In the genomic region with DNA sequence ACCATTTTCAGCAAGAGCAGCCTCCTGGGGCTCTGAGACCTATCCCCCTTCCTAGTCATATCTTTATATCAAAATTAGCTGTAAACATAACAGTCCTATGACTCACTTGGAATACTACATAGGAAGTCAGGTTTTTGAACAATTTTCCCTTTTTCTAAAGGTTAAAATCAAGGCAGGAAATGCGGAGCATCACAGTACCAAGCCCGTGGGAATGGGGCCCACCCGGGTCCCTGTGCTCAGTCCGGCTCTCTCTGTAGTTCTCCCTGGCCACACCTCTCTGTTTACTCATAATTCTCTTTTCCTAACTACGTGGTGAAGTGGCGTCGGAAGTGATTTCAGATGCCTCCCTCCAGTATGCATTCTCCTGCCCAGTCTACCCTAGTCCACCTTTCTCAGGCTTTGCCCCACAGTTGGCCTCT, we compare ENCODE assay signal across 11 cellular contexts.
DNase-seq lines count a peak whose midpoint lies in the region; ATAC-seq and TF ChIP-seq lines count a peak whose summit lies in the region.
"Had no signal": no experiment of that assay in that cellular context is flagged by ENCODE, and none has a peak within 500 bp of the region (broad histone marks: within the 10 kb centered on the region; RNA-seq: fewer than 3 reads in every experiment).

No MANE protein-coding gene starts in this region.

- TF ChIP-seq CTCF in breast epithelium (IDR thresholded peaks at IDR 0.05) (no peak), mucosa of descending colon (IDR thresholded peaks at IDR 0.05) (no peak)

- H3K9me3 ChIP-seq in breast epithelium (no peaks in the 10 kb centered on the region), mucosa of descending colon (no peaks in the 10 kb centered on the region)

- no peak for TF ChIP-seq POLR2A in breast epithelium (IDR thresholded peaks at IDR 0.05)

- no peaks in the 10 kb centered on the region for H3K4me1 ChIP-seq in breast epithelium
- peaks cover 16% of the 10 kb centered on the region for H3K4me1 ChIP-seq in mucosa of descending colon (ENCODE audit: low read depth)

- H3K4me3 ChIP-seq in breast epithelium (no peak overlapping the region), mucosa of descending colon (no peak overlapping the region)

- H3K36me3 ChIP-seq in breast epithelium, result no peaks in the 10 kb centered on the region
- no peaks in the 10 kb centered on the region for H3K36me3 ChIP-seq in mucosa of descending colon (ENCODE audit: low read depth)

- DNase-seq in A172 (ENCODE audit: low spot score) (peak; percentile 56), HT1080 (ENCODE audit: low read depth) (peak; percentile 35), breast epithelium (ENCODE audit: low spot score in 2 of 2) (no peak), mucosa of descending colon (no peak), KG1 (lab: John Stamatoyannopoulos, UW) (no peak), SKM-1 (lab: John Stamatoyannopoulos, UW; ENCODE audit: unreplicated experiment) (no peak)
- DNase-seq: anterior cingulate cortex, T-helper 1 cell had no signal

- ATAC-seq in mucosa of descending colon (peak; percentile 17), HG03521 (IDR thresholded peaks at IDR 0.05; ENCODE audit: unreplicated experiment) (no peak), GM21786 (IDR thresholded peaks at IDR 0.05; ENCODE audit: unreplicated experiment) (no peak)

- peak overlapping the region; percentile 66 to 74 for H3K27ac ChIP-seq in breast epithelium
- H3K27ac ChIP-seq: C4-2B had no signal

- intact Hi-C loops in breast epithelium (cut with DNase I; ENCODE audit: low total_unique reads) (no loop called here), mucosa of descending colon (cut with DNase I, micrococcal nuclease) (no loop called here)

- H3K27me3 ChIP-seq in breast epithelium, result no peaks in the 10 kb centered on the region

Comparison
In these comparisons a context has a peak if more than half of its experiments do, and no peak if none do; other contexts are left out.
1. DNase-seq: peak in A172 (single experiment) and HT1080 (single experiment); none in breast epithelium (0 of 2), mucosa of descending colon (0 of 3), KG1 (single experiment) and SKM-1 (single experiment).